ENCODE assay signal across 2 cellular contexts in the genomic region with DNA sequence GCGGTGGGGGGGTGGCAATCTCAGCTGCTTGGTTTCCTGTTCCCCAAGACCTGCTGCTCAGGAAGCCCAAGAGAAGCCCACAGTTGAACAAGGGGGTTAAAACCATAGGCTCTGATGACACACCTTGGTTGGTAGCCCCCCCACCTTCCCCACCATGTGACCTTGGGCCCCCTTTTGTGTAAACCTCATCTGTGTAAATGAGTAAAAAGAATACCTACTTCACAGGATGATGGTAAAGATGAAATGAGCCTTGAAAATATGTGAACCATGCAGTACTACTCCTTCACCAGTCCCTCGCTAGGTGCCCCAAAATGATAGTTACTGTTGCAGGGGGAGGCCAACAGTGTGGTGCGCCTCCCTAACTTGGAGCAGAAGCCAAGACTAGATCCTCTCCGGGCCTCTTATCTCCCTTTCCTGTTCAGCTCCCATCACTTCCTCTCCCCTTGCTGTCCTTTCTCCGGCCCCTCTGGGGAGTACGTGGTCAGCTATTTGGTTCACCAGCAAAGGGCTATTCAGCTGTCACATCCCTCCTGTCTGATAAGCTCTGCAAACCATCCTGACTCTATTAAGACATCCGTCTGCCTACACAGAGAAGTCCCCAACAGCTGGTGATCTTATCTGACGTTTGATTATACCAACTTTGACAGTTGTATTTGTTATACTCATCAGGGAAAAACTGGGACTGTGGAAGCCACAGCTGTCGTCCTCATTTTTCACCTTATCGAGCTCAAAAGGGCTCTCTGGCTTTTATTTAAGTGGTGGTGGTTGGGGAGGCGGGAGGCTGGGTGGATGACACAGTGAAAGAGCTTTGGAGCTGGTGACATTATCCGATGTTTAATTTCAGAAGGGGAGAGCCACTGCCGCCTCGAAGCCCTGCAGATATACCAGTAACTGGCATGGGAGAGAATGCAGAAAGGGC.
A peak's percentile ranks its signal among the peaks of the same experiment; 100 is the strongest.
TF ChIP-seq lines count a peak whose summit lies in the region.

No MANE protein-coding gene starts in this region.

TF ChIP-seq in SK-N-SH treated with all-trans-retinoic acid at 6 μM for 48 hours, 23 proteins besides CTCF, POLR2A, EP300 and RAD21:
- TF ChIP-seq, protein P1, sequence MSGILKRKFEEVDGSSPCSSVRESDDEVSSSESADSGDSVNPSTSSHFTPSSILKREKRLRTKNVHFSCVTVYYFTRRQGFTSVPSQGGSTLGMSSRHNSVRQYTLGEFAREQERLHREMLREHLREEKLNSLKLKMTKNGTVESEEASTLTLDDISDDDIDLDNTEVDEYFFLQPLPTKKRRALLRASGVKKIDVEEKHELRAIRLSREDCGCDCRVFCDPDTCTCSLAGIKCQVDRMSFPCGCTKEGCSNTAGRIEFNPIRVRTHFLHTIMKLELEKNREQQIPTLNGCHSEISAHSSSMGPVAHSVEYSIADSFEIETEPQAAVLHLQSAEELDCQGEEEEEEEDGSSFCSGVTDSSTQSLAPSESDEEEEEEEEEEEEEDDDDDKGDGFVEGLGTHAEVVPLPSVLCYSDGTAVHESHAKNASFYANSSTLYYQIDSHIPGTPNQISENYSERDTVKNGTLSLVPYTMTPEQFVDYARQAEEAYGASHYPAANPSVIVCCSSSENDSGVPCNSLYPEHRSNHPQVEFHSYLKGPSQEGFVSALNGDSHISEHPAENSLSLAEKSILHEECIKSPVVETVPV (CRISPR knock-in tag; IDR thresholded peaks at IDR 0.05): 0 out of 2 replicates have a peak, but pooled peaks have one; percentile 59
- TF ChIP-seq SNAI2 (CRISPR knock-in tag; IDR thresholded peaks at IDR 0.05): no peak
- peak; percentile 96 for TF ChIP-seq TCF4 (CRISPR knock-in tag; IDR thresholded peaks at IDR 0.05; ENCODE audit: borderline replicate concordance)
- TF ChIP-seq CSDC2 (CRISPR knock-in tag; IDR thresholded peaks at IDR 0.05): no peak
- no peak for TF ChIP-seq OSR1 (CRISPR knock-in tag; IDR thresholded peaks at IDR 0.05)
- no peak for TF ChIP-seq ZFP3 (CRISPR knock-in tag; IDR thresholded peaks at IDR 0.05)
- TF ChIP-seq ZNF70 (CRISPR knock-in tag; IDR thresholded peaks at IDR 0.05): peak; percentile 53; the same call in 1 of the 2 replicates
- 0 out of 2 replicates have a peak, but pooled peaks have one; percentile 18 for TF ChIP-seq ARNTL (CRISPR knock-in tag; IDR thresholded peaks at IDR 0.05; ENCODE audit: borderline replicate concordance, low read depth)
- TF ChIP-seq TSHZ2 (CRISPR knock-in tag; IDR thresholded peaks at IDR 0.05): peak; percentile 99

TF ChIP-seq in HepG2, 621 proteins besides CTCF, POLR2A, EP300 and RAD21 (continued from another document):
- TF ChIP-seq, protein P2, sequence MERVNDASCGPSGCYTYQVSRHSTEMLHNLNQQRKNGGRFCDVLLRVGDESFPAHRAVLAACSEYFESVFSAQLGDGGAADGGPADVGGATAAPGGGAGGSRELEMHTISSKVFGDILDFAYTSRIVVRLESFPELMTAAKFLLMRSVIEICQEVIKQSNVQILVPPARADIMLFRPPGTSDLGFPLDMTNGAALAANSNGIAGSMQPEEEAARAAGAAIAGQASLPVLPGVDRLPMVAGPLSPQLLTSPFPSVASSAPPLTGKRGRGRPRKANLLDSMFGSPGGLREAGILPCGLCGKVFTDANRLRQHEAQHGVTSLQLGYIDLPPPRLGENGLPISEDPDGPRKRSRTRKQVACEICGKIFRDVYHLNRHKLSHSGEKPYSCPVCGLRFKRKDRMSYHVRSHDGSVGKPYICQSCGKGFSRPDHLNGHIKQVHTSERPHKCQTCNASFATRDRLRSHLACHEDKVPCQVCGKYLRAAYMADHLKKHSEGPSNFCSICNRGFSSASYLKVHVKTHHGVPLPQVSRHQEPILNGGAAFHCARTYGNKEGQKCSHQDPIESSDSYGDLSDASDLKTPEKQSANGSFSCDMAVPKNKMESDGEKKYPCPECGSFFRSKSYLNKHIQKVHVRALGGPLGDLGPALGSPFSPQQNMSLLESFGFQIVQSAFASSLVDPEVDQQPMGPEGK (CRISPR knock-in tag; IDR thresholded peaks at IDR 0.05): 0 out of 2 replicates have a peak, but pooled peaks have one; percentile 1
- TF ChIP-seq PHF21A (CRISPR knock-in tag; IDR thresholded peaks at IDR 0.05) (0 out of 2 replicates have a peak, but pooled peaks have one; percentile 36), ZFYVE20 (CRISPR knock-in tag; IDR thresholded peaks at IDR 0.05; ENCODE audit: borderline replicate concordance, low read depth) (no peak), RARG (CRISPR knock-in tag; IDR thresholded peaks at IDR 0.05; ENCODE audit: low read depth) (no peak), MTF1 (CRISPR knock-in tag; IDR thresholded peaks at IDR 0.05) (no peak), NFATC3 (CRISPR knock-in tag; IDR thresholded peaks at IDR 0.05) (no peak), ZNF549 (CRISPR knock-in tag; IDR thresholded peaks at IDR 0.05) (no peak), TRIM24 (CRISPR knock-in tag; IDR thresholded peaks at IDR 0.05) (no peak)
